1 cellular context compared by ENCODE assay signal in genomic region chr1:43421396-43421795, GRCh38.
TF ChIP-seq lines count a peak whose summit lies in the region.

No MANE protein-coding gene starts in this region.

TF ChIP-seq in H1, 55 proteins besides CTCF, POLR2A, EP300 and RAD21:
- TF ChIP-seq GABPA (IDR thresholded peaks at IDR 0.05; ENCODE audit: borderline replicate concordance, insufficient read depth, low read length), result no peak
- no peak for TF ChIP-seq CHD1 (IDR thresholded peaks at IDR 0.05; ENCODE audit: low read depth, low read length)
- TF ChIP-seq RBBP5 (IDR thresholded peaks at IDR 0.05; ENCODE audit: borderline replicate concordance, low read depth, low read length), result no peak
- TF ChIP-seq GTF2F1 (IDR thresholded peaks at IDR 0.05; ENCODE audit: borderline replicate concordance, low read depth, low read length), result no peak
- TF ChIP-seq JUND (IDR thresholded peaks at IDR 0.05; ENCODE audit: low read length), result no peak
- no peak for TF ChIP-seq SIN3A (conservative IDR thresholded peaks at IDR 0.05 in 1 of 2, IDR thresholded peaks at IDR 0.05 in 1 of 2; ENCODE audit: low read depth in 1 of 2, low read length in 2 of 2)
- no peak for TF ChIP-seq SAP30 (IDR thresholded peaks at IDR 0.05; ENCODE audit: insufficient read depth, insufficient replicate concordance, low read length)
- no peak for TF ChIP-seq NANOG (IDR thresholded peaks at IDR 0.05; ENCODE audit: insufficient read depth, low read depth, low read length, poor library complexity, severe bottlenecking)
- no peak for TF ChIP-seq SP2 (IDR thresholded peaks at IDR 0.05; ENCODE audit: low read length)
